ENCODE assay signal across 2 cellular contexts in genomic region chr16:1422076-1422475, GRCh38.
TF ChIP-seq lines count a peak whose summit lies in the region.

No MANE protein-coding gene starts in this region.

TF ChIP-seq in A549, 52 proteins besides CTCF, POLR2A, EP300 and RAD21:
- TF ChIP-seq FOSB (CRISPR knock-in tag; IDR thresholded peaks at IDR 0.05) (no peak), ZC3H11A (IDR thresholded peaks at IDR 0.05) (no peak), RFX5 (IDR thresholded peaks at IDR 0.05) (no peak), HEYL (CRISPR knock-in tag; IDR thresholded peaks at IDR 0.05) (no peak), ZFP36 (IDR thresholded peaks at IDR 0.05; ENCODE audit: borderline replicate concordance, partially characterized antibody) (no peak), HOXB13 (CRISPR knock-in tag; IDR thresholded peaks at IDR 0.05; ENCODE audit: low read depth) (no peak), BCL3 (IDR thresholded peaks at IDR 0.05) (no peak), HMGXB4 (CRISPR knock-in tag; IDR thresholded peaks at IDR 0.05; ENCODE audit: borderline replicate concordance) (no peak), RCOR1 (IDR thresholded peaks at IDR 0.05; ENCODE audit: low read depth, low read length) (no peak), EHF (CRISPR knock-in tag; IDR thresholded peaks at IDR 0.05) (no peak), HDAC2 (IDR thresholded peaks at IDR 0.05) (no peak), CBX8 (IDR thresholded peaks at IDR 0.05) (no peak), POLR2AphosphoS2 (conservative IDR thresholded peaks at IDR 0.05; ENCODE audit: low read length) (no peak), EHMT2 (IDR thresholded peaks at IDR 0.05; ENCODE audit: low read depth) (no peak), PBX3 (IDR thresholded peaks at IDR 0.05) (no peak), NR3C1 (IDR thresholded peaks at IDR 0.05) (no peak), CHD2 (IDR thresholded peaks at IDR 0.05; ENCODE audit: low read length, partially characterized antibody) (no peak)

TF ChIP-seq in GM12878, 131 proteins besides CTCF, POLR2A, EP300 and RAD21:
- no peak for TF ChIP-seq CHD4 (IDR thresholded peaks at IDR 0.05)
- TF ChIP-seq TCF3 (IDR thresholded peaks at IDR 0.05; ENCODE audit: borderline replicate concordance, insufficient read depth, low read depth, low read length), result no peak
- TF ChIP-seq ZNF592 (IDR thresholded peaks at IDR 0.05), result no peak
- TF ChIP-seq RELB (IDR thresholded peaks at IDR 0.05; ENCODE audit: low read depth), result no peak
- TF ChIP-seq SKIL (IDR thresholded peaks at IDR 0.05; ENCODE audit: low read depth, poor library complexity, severe bottlenecking), result no peak
- TF ChIP-seq KLF5 (IDR thresholded peaks at IDR 0.05; ENCODE audit: partially characterized antibody), result no peak
- no peak for TF ChIP-seq JUNB (IDR thresholded peaks at IDR 0.05)
- TF ChIP-seq RB1 (IDR thresholded peaks at IDR 0.05; ENCODE audit: borderline replicate concordance), result no peak
- no peak for TF ChIP-seq MAX (IDR thresholded peaks at IDR 0.05; ENCODE audit: low read depth, low read length)
- TF ChIP-seq ZBTB33 (IDR thresholded peaks at IDR 0.05), result no peak
- TF ChIP-seq PAX8 (IDR thresholded peaks at IDR 0.05), result no peak
- no peak for TF ChIP-seq ZNF24 (IDR thresholded peaks at IDR 0.05)
- TF ChIP-seq ZNF384 (IDR thresholded peaks at IDR 0.05; ENCODE audit: borderline replicate concordance, low read depth, low read length), result no peak
- no peak for TF ChIP-seq CBX3 (IDR thresholded peaks at IDR 0.05; ENCODE audit: borderline replicate concordance, low read depth)
